Comparison of ENCODE assay signal across 19 cellular contexts in the genomic region with DNA sequence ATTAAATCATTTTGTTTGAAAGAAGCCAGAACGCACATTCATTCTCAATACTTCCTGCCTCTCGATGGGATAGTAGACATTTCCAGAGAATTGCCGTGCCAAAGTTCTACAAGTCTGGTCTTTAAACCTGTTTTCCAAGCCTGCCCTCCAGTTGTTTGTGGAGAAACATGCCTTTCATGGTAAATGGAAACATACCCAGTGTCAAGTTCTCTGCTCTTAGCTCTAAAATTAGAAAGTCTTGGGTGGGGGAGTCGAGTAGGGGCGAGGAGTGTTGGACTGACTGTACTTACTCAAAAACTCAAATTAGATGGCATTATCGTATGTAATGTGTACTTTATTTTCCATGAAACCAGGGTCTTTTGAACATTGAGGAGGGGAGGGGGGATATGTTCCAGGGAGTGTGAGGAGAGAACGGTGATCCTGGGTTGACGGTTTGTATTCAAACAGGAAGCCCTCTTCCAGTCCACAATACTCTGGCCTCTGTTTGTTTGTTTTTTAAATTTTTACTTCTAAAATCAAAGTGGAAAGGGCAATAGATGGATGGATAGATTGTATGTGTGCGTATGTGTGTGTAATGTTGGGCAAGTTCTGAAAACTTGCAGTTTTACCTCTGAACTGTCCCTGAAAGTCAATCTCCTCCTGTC.
"Had no signal": no experiment of that assay in that cellular context is flagged by ENCODE, and none has a peak within 500 bp of the region (broad histone marks: within the 10 kb centered on the region; RNA-seq: fewer than 3 reads in every experiment).

No MANE protein-coding gene starts in this region.

- H3K4me3 Mint-ChIP-seq: activated T-cell treated with anti-CD3 and anti-CD28 coated beads, Interleukin-2, amount 50 U/mL, for 72 hours; immature natural killer cell; naive thymus-derived CD8-positive, alpha-beta T cell; stimulated activated naive CD8-positive, alpha-beta T cell treated with anti-CD3 and anti-CD28 coated beads, Interleukin-15, amount 100 ng/mL, for 72 hours had no signal

- DNase-seq: activated CD4-positive, alpha-beta T cell treated with anti-CD3 and anti-CD28 coated beads for 1 hour; activated CD8-positive, alpha-beta memory T cell treated with anti-CD3 and anti-CD28 coated beads for 24 hours; activated CD8-positive, alpha-beta memory T cell treated with anti-CD3 and anti-CD28 coated beads, Interleukin-2, amount 50 U/mL, for 48 hours; activated effector memory CD4-positive, alpha-beta T cell treated with anti-CD3 and anti-CD28 coated beads, Interleukin-2, amount 50 U/mL, for 16 hours; activated naive CD4-positive, alpha-beta T cell treated with anti-CD3 and anti-CD28 coated beads, Interleukin-2, amount 50 U/mL, for 16 hours; activated T-cell treated with anti-CD3 and anti-CD28 coated beads, Interleukin-2, amount 50 U/mL, for 72 hours; effector CD8-positive, alpha-beta T cell; esophagus squamous epithelium; immature natural killer cell; mesendoderm; naive thymus-derived CD8-positive, alpha-beta T cell; occipital lobe; retina; stimulated activated naive CD8-positive, alpha-beta T cell treated with anti-CD3 and anti-CD28 coated beads, Interleukin-15, amount 100 ng/mL, for 72 hours; T-helper 2 cell; WERI-Rb-1 had no signal

- H3K36me3 Mint-ChIP-seq: immature natural killer cell; naive thymus-derived CD8-positive, alpha-beta T cell had no signal

- H3K9me3 ChIP-seq: breast epithelium, esophagus squamous epithelium, suprapubic skin, upper lobe of left lung had no signal

- H3K4me3 ChIP-seq: breast epithelium, esophagus squamous epithelium, suprapubic skin, upper lobe of left lung had no signal

- H3K27ac ChIP-seq: breast epithelium, esophagus squamous epithelium, suprapubic skin, upper lobe of left lung, WERI-Rb-1 had no signal

- H3K27me3 ChIP-seq: breast epithelium, esophagus squamous epithelium, suprapubic skin, upper lobe of left lung had no signal

- H3K4me1 ChIP-seq: breast epithelium had no signal

- H3K36me3 ChIP-seq: breast epithelium, esophagus squamous epithelium, suprapubic skin, upper lobe of left lung, WERI-Rb-1 had no signal

- H3K4me1 Mint-ChIP-seq: stimulated activated naive CD8-positive, alpha-beta T cell treated with anti-CD3 and anti-CD28 coated beads, Interleukin-15, amount 100 ng/mL, for 72 hours had no signal

- ATAC-seq: activated T-cell treated with anti-CD3 and anti-CD28 coated beads, Interleukin-2, amount 50 U/mL, for 72 hours; naive thymus-derived CD8-positive, alpha-beta T cell; stimulated activated naive CD8-positive, alpha-beta T cell treated with anti-CD3 and anti-CD28 coated beads, Interleukin-15, amount 100 ng/mL, for 72 hours had no signal

- H3K27ac Mint-ChIP-seq: activated T-cell treated with anti-CD3 and anti-CD28 coated beads, Interleukin-2, amount 50 U/mL, for 72 hours; immature natural killer cell; naive thymus-derived CD8-positive, alpha-beta T cell; stimulated activated naive CD8-positive, alpha-beta T cell treated with anti-CD3 and anti-CD28 coated beads, Interleukin-15, amount 100 ng/mL, for 72 hours had no signal

- H3K9me3 Mint-ChIP-seq: activated T-cell treated with anti-CD3 and anti-CD28 coated beads, Interleukin-2, amount 50 U/mL, for 72 hours; immature natural killer cell; naive thymus-derived CD8-positive, alpha-beta T cell; stimulated activated naive CD8-positive, alpha-beta T cell treated with anti-CD3 and anti-CD28 coated beads, Interleukin-15, amount 100 ng/mL, for 72 hours had no signal
